ENCODE assay signal across 8 cellular contexts in genomic region chr4:155953151-155954117, GRCh38. TPM values are rescaled to one million over a fixed set of nuclear protein-coding genes. Genes with fewer than 3 reads are reported as not detected.
DNase-seq lines count a peak whose midpoint lies in the region; ATAC-seq and TF ChIP-seq lines count a peak whose summit lies in the region.

A gene with protein sequence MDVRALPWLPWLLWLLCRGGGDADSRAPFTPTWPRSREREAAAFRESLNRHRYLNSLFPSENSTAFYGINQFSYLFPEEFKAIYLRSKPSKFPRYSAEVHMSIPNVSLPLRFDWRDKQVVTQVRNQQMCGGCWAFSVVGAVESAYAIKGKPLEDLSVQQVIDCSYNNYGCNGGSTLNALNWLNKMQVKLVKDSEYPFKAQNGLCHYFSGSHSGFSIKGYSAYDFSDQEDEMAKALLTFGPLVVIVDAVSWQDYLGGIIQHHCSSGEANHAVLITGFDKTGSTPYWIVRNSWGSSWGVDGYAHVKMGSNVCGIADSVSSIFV (minus strand): TSS chr4:155953866. CDS start chr4:155953847, 19 bp downstream.

- H3K4me1 Mint-ChIP-seq in chondrocyte (ENCODE audit: low read depth) = peaks cover 18% of the 10 kb centered on the region

- peaks cover 4% of the 10 kb centered on the region for H3K4me1 ChIP-seq in A673 (ENCODE audit: insufficient read depth, low read length, poor library complexity, severe bottlenecking)

- TF ChIP-seq CTCF in A673 (conservative IDR thresholded peaks at IDR 0.05; ENCODE audit: low read depth, low read length) (peak; percentile 80), chondrocyte (IDR thresholded peaks at IDR 0.05) (peak; percentile 87)

- H3K27ac Mint-ChIP-seq in chondrocyte (ENCODE audit: unreplicated experiment) = peak within 1 kb of the TSS; percentile 98

- CTCF ChIA-PET in A673 (lab: Charles Lee) = interaction anchor here (0.5 to 1.9 kb wide), 3 partner anchors 143 to 380 kb away, joined by 3 to 16 read pairs (median 3); no protein-coding TSS in a partner anchor

- H3K36me3 Mint-ChIP-seq in chondrocyte (ENCODE audit: low read depth) = no peaks in the 10 kb centered on the region

- H3K27me3 ChIP-seq in A673 (replicated peaks; ENCODE audit: insufficient read depth, low read depth, low read length, poor library complexity) = no peaks in the 10 kb centered on the region

- H3K27me3 Mint-ChIP-seq in chondrocyte (ENCODE audit: low read depth) = no peaks in the 10 kb centered on the region

- TSS peak; percentile 90 for BruUV-seq in A673 (replicated peaks; lab: Mats Ljungman, UMichigan)

- intact Hi-C loops in A673 (cut with micrococcal nuclease; ENCODE audit: unreplicated experiment) = loop anchor here (1.0 to 5.0 kb wide), 2 partner anchors 143 to 551 kb away; no protein-coding TSS in a partner anchor

- H3K4me3 Mint-ChIP-seq in chondrocyte (ENCODE audit: unreplicated experiment) = peak within 1 kb of the TSS; percentile 84

- peak; percentile 86 for DNase-seq in A673 (ENCODE audit: low spot score)
- DNase-seq in NCI-H2196 treated with DMSO at 0.1 percent for 48 hours (lab: John Stamatoyannopoulos, UW; ENCODE audit: unreplicated experiment) = peak; percentile 32
- peak; percentile 75 for DNase-seq in activated CD4-positive, CD25-positive, alpha-beta regulatory T cell treated with anti-CD3 and anti-CD28 coated beads, Interleukin-2, amount 50 U/mL, for 72 hours
- DNase-seq in chondrocyte (ENCODE audit: low spot score) = no peak
- DNase-seq in kidney glomerular epithelial cell (lab: John Stamatoyannopoulos, UW) = peak; percentile 81
- DNase-seq in stimulated activated CD4-positive, alpha-beta T cell treated with anti-CD3 and anti-CD28 coated beads, Interleukin-1b, Interleukin-23, amount 100 ng/mL, for 1 hour (ENCODE audit: low read depth in 2 of 2) = peak; percentile 11 to 42

- H3K36me3 ChIP-seq in A673 (ENCODE audit: insufficient read depth, low read length, poor library complexity, severe bottlenecking) = no peaks in the 10 kb centered on the region

- POLR2A ChIA-PET in A673 (lab: Charles Lee; ENCODE audit: low non-redundant PET) = interaction anchor here (0.6 kb wide), 1 partner anchor 107 kb away, joined by 3 read pairs; no protein-coding TSS in a partner anchor

- ATAC-seq in GM18520 (IDR thresholded peaks at IDR 0.05; ENCODE audit: unreplicated experiment) (peak; percentile 95), HG03066 (IDR thresholded peaks at IDR 0.05; ENCODE audit: low read depth, unreplicated experiment) (peak; percentile 92)

- H3K4me3 ChIP-seq in A673 (ENCODE audit: low read depth, low read length, poor library complexity, severe bottlenecking) = peak within 1 kb of the TSS; percentile 80

- peak within 1 kb of the TSS; percentile 94 for H3K27ac ChIP-seq in A673 (ENCODE audit: low read depth, low read length, poor library complexity, severe bottlenecking)

- no peaks in the 10 kb centered on the region for H3K9me3 Mint-ChIP-seq in chondrocyte (ENCODE audit: low read depth)

- no peaks in the 10 kb centered on the region for H3K9me3 ChIP-seq in A673 (ENCODE audit: low read depth, low read length, poor library complexity, severe bottlenecking)

RNA-seq across cellular contexts. Expression of the gene that starts here (rescaled TPM):
- 1.4 and 1.9 TPM in 2 replicates for total RNA-seq in A673 (2021)
- total RNA-seq in chondrocyte = 7.2 to 13.9 TPM (median 7.5 TPM) in 3 replicates
